Comparison of ENCODE assay signal across 27 cellular contexts in the genomic region with DNA sequence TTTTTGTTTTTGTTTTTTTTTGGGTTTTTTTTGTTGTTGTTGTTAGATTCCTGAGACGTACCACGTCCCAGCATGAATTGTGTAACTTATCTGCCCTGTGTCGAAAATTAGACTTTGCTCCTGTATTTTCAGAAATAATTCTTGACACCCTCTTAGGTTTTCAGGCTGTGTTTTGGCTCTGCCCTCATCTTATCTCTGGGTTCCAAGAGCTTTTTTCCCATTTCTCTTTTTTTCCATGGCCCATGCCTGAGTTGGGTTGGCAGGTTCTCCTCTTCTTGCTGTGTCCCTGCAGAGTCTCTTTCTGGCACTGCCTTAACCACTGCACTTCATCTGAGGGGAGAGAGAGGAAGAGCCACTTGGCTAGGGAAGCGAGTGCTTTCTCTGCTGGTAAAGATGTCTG. TPM values are rescaled to one million over a fixed set of nuclear protein-coding genes. Genes with fewer than 3 reads are reported as not detected.
DNase-seq lines count a peak whose midpoint lies in the region; ATAC-seq and TF ChIP-seq lines count a peak whose summit lies in the region.
"Had no signal": no experiment of that assay in that cellular context is flagged by ENCODE, and none has a peak within 500 bp of the region (broad histone marks: within the 10 kb centered on the region; RNA-seq: fewer than 3 reads in every experiment).

No MANE protein-coding gene starts in this region.

- no peak overlapping the region for H2AK5ac ChIP-seq in H9 (ENCODE audit: insufficient read length, low read length)

- H3K4me1 ChIP-seq in H9 (ENCODE audit: insufficient read depth, low read length): no peaks in the 10 kb centered on the region
- peaks cover 17% of the 10 kb centered on the region for H3K4me1 ChIP-seq in right cardiac atrium (ENCODE audit: control insufficient read depth, insufficient read depth, low read length)
- peaks cover 0 to 7% of the 10 kb centered on the region in 2 donors for H3K4me1 ChIP-seq in uterus
- H3K4me1 ChIP-seq: BLaER1, lower lobe of right lung, parathyroid adenoma, upper lobe of left lung had no signal

- DNase-seq in H9 (no peak), cerebellar nuclear complex (lab: John Stamatoyannopoulos, UW) (peak; percentile 13 to 31), right cardiac atrium (no peak), sciatic nerve (ENCODE audit: low spot score) (no peak), amniotic stem cell (lab: John Stamatoyannopoulos, UW) (no peak), uterus (no peak)
- DNase-seq in effector CD8-positive, alpha-beta T cell (lab: John Stamatoyannopoulos, UW): no peak
- DNase-seq: activated CD4-positive, alpha-beta T cell treated with anti-CD3 and anti-CD28 coated beads for 36 hours; activated CD8-positive, alpha-beta memory T cell treated with anti-CD3 and anti-CD28 coated beads for 24 hours; activated gamma-delta T cell treated with Interleukin-2 at 50 U/mL for 16 hours; activated T-cell treated with anti-CD3 and anti-CD28 coated beads, Interleukin-2, amount 50 U/mL, for 24 hours; DMS79; hippocampal formation; immature natural killer cell; lower lobe of right lung; NCI-H187; NCI-H69; nephron progenitor cell; stomach; T-helper 2 cell; upper lobe of left lung had no signal

- H2BK20ac ChIP-seq in H9 (ENCODE audit: low read depth, low read length, poor library complexity, severe bottlenecking): no peak overlapping the region

- H3K9me3 ChIP-seq in H9 (ENCODE audit: control insufficient read depth, low read depth, low read length): no peaks in the 10 kb centered on the region
- no peaks in the 10 kb centered on the region for H3K9me3 ChIP-seq in right cardiac atrium (ENCODE audit: control insufficient read depth, low read length)
- no peaks in the 10 kb centered on the region for H3K9me3 ChIP-seq in uterus
- H3K9me3 ChIP-seq: lower lobe of right lung, stomach, upper lobe of left lung had no signal

- H3K14ac ChIP-seq in H9 (ENCODE audit: insufficient read depth, low read length): peak overlapping the region; percentile 12; the same call in 1 of the 2 replicates

- no peak overlapping the region for H3K9ac ChIP-seq in H9 (ENCODE audit: extremely low read depth, insufficient read length, low read length)
- H3K9ac ChIP-seq: BLaER1, parathyroid adenoma had no signal

- H2BK12ac ChIP-seq in H9 (ENCODE audit: insufficient read length, low read depth, low read length): no peak overlapping the region

- H3K9me3 Mint-ChIP-seq in H9: peaks cover 0 to 5% of the 10 kb centered on the region in 2 experiments; a peak in 4 of 5 replicates

- H4K8ac ChIP-seq in H9 (replicated peaks; ENCODE audit: insufficient read length, low read depth, low read length): no peak overlapping the region

- H3K27ac ChIP-seq in H9 (ENCODE audit: insufficient read length, low read depth, low read length) (no peak overlapping the region), right cardiac atrium (ENCODE audit: low read length) (no peak overlapping the region), uterus (no peak overlapping the region)
- H3K27ac ChIP-seq: BLaER1, HL-60, lower lobe of right lung, parathyroid adenoma, stomach, upper lobe of left lung had no signal

- intact Hi-C loops in right cardiac atrium (cut with DNase I) (no loop called here), sciatic nerve (cut with DNase I) (no loop called here), uterus (cut with DNase I; ENCODE audit: low total_unique reads) (loop anchor here (5.0 kb wide), 1 partner anchor 204 kb away; no protein-coding TSS in a partner anchor)

- H3K4me2 ChIP-seq in H9 (ENCODE audit: insufficient read depth, insufficient read length, low read length): no peak overlapping the region
- H3K4me2 ChIP-seq: BLaER1 had no signal

- H3K4me3 ChIP-seq in right cardiac atrium (ENCODE audit: low read length) (no peak overlapping the region), uterus (no peak overlapping the region)
- H3K4me3 ChIP-seq: BLaER1, GM12878, lower lobe of right lung, stomach, upper lobe of left lung had no signal

- H3K18ac ChIP-seq in H9 (ENCODE audit: insufficient read length, low read depth, low read length): no peak overlapping the region

- no peak overlapping the region for H3K23ac ChIP-seq in H9 (ENCODE audit: insufficient read length, low read depth, low read length)

- H3K27ac Mint-ChIP-seq in H9: no peak overlapping the region
- H3K27ac Mint-ChIP-seq: activated CD4-positive, alpha-beta T cell treated with anti-CD3 and anti-CD28 coated beads for 36 hours; activated T-cell treated with anti-CD3 and anti-CD28 coated beads, Interleukin-2, amount 50 U/mL, for 24 hours; immature natural killer cell; nephron progenitor cell had no signal

- no peak overlapping the region for H3K4me3 Mint-ChIP-seq in H9
- H3K4me3 Mint-ChIP-seq: activated CD4-positive, alpha-beta T cell treated with anti-CD3 and anti-CD28 coated beads for 36 hours; activated T-cell treated with anti-CD3 and anti-CD28 coated beads, Interleukin-2, amount 50 U/mL, for 24 hours; immature natural killer cell had no signal

- no peaks in the 10 kb centered on the region for H3K27me3 ChIP-seq in H9 (ENCODE audit: insufficient read depth, low read length)
- no peaks in the 10 kb centered on the region for H3K27me3 ChIP-seq in right cardiac atrium (ENCODE audit: control insufficient read depth, insufficient read depth)
- H3K27me3 ChIP-seq in uterus: no peaks in the 10 kb centered on the region
- H3K27me3 ChIP-seq: BLaER1, stomach, upper lobe of left lung had no signal

- H3K23me2 ChIP-seq in H9 (ENCODE audit: insufficient read length, low read depth, low read length, poor library complexity, severe bottlenecking): no peaks in the 10 kb centered on the region

- H4K91ac ChIP-seq in H9 (ENCODE audit: insufficient read length, low read depth, low read length): no peak overlapping the region

- no CpG with 5 or more reads among the region's 4 CpGs for WGBS in H9 (ENCODE audit: extremely low coverage, insufficient read length, low lambda C conversion rate)
- 53% methylated on average over 4 of the region's 4 CpGs for WGBS in right cardiac atrium

- H3K79me2 ChIP-seq in H9 (ENCODE audit: insufficient read depth, low read length): no peaks in the 10 kb centered on the region; the same call in 1 of the 2 replicates

- H3K56ac ChIP-seq in H9 (ENCODE audit: insufficient read length, low read depth, low read length): no peak overlapping the region

- no peak overlapping the region for H2BK15ac ChIP-seq in H9 (ENCODE audit: low read depth, low read length)

- no peaks in the 10 kb centered on the region for H4K20me1 ChIP-seq in H9 (ENCODE audit: control insufficient read depth, insufficient read depth, insufficient read length)

- H4K5ac ChIP-seq in H9 (ENCODE audit: insufficient read length, low read depth, low read length): no peak overlapping the region

- H2BK120ac ChIP-seq in H9 (ENCODE audit: low read depth, low read length, poor library complexity, severe bottlenecking): no peak overlapping the region

- no peaks in the 10 kb centered on the region for H3K36me3 ChIP-seq in uterus
- H3K36me3 ChIP-seq: lower lobe of right lung had no signal

- peaks cover 3% of the 10 kb centered on the region for H3K27me3 Mint-ChIP-seq in H9 (ENCODE audit: low read depth)

- peaks cover 10% of the 10 kb centered on the region in 3 experiments for H3K36me3 Mint-ChIP-seq in H9 (ENCODE audit: insufficient read depth in 1 of 3, low read depth in 3 of 3)

- H2BK5ac ChIP-seq in H9 (ENCODE audit: insufficient read length, low read length): no peak overlapping the region

- H3K4ac ChIP-seq in H9 (ENCODE audit: low read depth, low read length): no peak overlapping the region

- peaks cover 12 to 21% of the 10 kb centered on the region in 2 experiments for H3K4me1 Mint-ChIP-seq in H9
- H3K4me1 Mint-ChIP-seq: immature natural killer cell had no signal

- no peak for TF ChIP-seq POLR2A in uterus (IDR thresholded peaks at IDR 0.05)

- no peak overlapping the region for H3T11ph ChIP-seq in H9 (ENCODE audit: low read length)

- H3K79me1 ChIP-seq in H9 (ENCODE audit: insufficient read depth, low read depth, low read length, poor library complexity, severe bottlenecking): no peaks in the 10 kb centered on the region

- TF ChIP-seq CTCF in H9 (conservative IDR thresholded peaks at IDR 0.05): no peak
- TF ChIP-seq CTCF in uterus (IDR thresholded peaks at IDR 0.05): no peak

- H2AFZ ChIP-seq in H9 (ENCODE audit: low read length): no peak overlapping the region
- H2AFZ ChIP-seq: parathyroid adenoma had no signal

- ATAC-seq in right cardiac atrium (peak; percentile 66 to 73), sciatic nerve (peak; percentile 73), GM18867 (IDR thresholded peaks at IDR 0.05; ENCODE audit: unreplicated experiment) (no peak)
- ATAC-seq: activated CD4-positive, alpha-beta T cell treated with anti-CD3 and anti-CD28 coated beads for 36 hours; GM12878; HCT116; lower lobe of right lung had no signal

RNA-seq across cellular contexts. Expression of a gene that starts 42.4 kb away (rescaled TPM):
- total RNA-seq in H9 (2021) (14.4 and 15.8 TPM in 2 replicates), right cardiac atrium (10 to 100 TPM; 41.0 to 78.2 (median 49.8) TPM), sciatic nerve (81.9 TPM), uterus (10 to 100 TPM; 11.3 to 94.3 (median 48.0) TPM)
- polyA plus RNA-seq in right cardiac atrium: 42.3 TPM

Comparison
In these comparisons a context has a peak if more than half of its experiments do, and no peak if none do; other contexts are left out.
1. DNase-seq: peak in cerebellar nuclear complex (2 of 2); none in H9 (single experiment), right cardiac atrium (0 of 3), sciatic nerve (single experiment), amniotic stem cell (single experiment), effector CD8-positive, alpha-beta T cell (single experiment) and uterus (0 of 2).